In the genomic region with DNA sequence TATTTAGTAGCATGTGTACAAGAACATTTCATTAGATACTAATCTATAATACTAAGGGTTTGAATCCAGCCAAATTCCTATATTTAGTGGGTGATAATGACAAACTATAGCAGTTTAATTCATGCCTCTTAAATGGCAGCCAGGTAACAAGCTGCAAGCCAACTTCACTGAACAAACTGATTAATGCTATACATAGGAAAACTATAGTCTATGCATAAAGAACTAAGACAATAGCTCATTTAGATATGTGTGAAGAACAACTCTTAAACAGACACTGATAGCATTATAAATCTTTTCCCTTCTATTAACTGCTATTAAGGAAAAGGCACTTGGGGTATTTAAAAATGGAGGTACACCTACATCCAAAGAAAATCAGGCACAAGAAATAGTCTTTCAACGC, we compare ENCODE assay signal across 19 cellular contexts. TPM values are rescaled to one million over a fixed set of nuclear protein-coding genes. Genes with fewer than 3 reads are reported as not detected.
DNase-seq lines count a peak whose midpoint lies in the region; ATAC-seq and TF ChIP-seq lines count a peak whose summit lies in the region.
"Had no signal": no experiment of that assay in that cellular context is flagged by ENCODE, and none has a peak within 500 bp of the region (broad histone marks: within the 10 kb centered on the region; RNA-seq: fewer than 3 reads in every experiment).

No MANE protein-coding gene starts in this region.

- no peak for TF ChIP-seq EP300 in sigmoid colon (IDR thresholded peaks at IDR 0.05)

- H3K27me3 ChIP-seq in left ventricle myocardium inferior (ENCODE audit: low read depth) (no peaks in the 10 kb centered on the region), dorsolateral prefrontal cortex (no peaks in the 10 kb centered on the region), psoas muscle (ENCODE audit: insufficient read depth in 3 of 3, low read length in 2 of 3) (no peaks in the 10 kb centered on the region), thyroid gland (no peaks in the 10 kb centered on the region), sigmoid colon (no peaks in the 10 kb centered on the region)
- H3K27me3 ChIP-seq: BE2C had no signal

- H3K27ac ChIP-seq in left ventricle myocardium inferior (replicated peaks): peak overlapping the region; percentile 95
- peak overlapping the region in 57 of 59 donors; percentile 45 to 97 (median 91) for H3K27ac ChIP-seq in dorsolateral prefrontal cortex
- H3K27ac ChIP-seq in psoas muscle: peak overlapping the region; percentile 92
- peak overlapping the region; percentile 86 to 96 (median 94) for H3K27ac ChIP-seq in thyroid gland
- no peak overlapping the region for H3K27ac ChIP-seq in sigmoid colon

- H3K4me1 ChIP-seq in left ventricle myocardium inferior (peaks cover 84% of the 10 kb centered on the region), psoas muscle (peaks cover 71% of the 10 kb centered on the region), thyroid gland (peaks cover 44 to 66% of the 10 kb centered on the region in 2 donors), sigmoid colon (peaks cover 0 to 49% (median 44%) of the 10 kb centered on the region in 4 donors)

- H3K9me3 ChIP-seq in left ventricle myocardium inferior (replicated peaks): no peaks in the 10 kb centered on the region
- H3K9me3 ChIP-seq in psoas muscle: no peaks in the 10 kb centered on the region
- no peaks in the 10 kb centered on the region for H3K9me3 ChIP-seq in thyroid gland
- no peaks in the 10 kb centered on the region for H3K9me3 ChIP-seq in sigmoid colon
- H3K9me3 ChIP-seq: BE2C had no signal

- DNase-seq in left ventricle myocardium inferior (no peak), Right ventricle myocardium inferior (ENCODE audit: missing footprints) (no peak), dorsolateral prefrontal cortex (no peak), psoas muscle (no peak), thyroid gland (no peak), sigmoid colon (no peak)
- DNase-seq: BE2C; CD4-positive, CD25-positive, alpha-beta regulatory T cell; COR-L47; DMS 273 treated with DMSO at 0.1 percent for 48 hours; DND-41; MM.1S; NCI-H1436 treated with DMSO at 0.1 percent for 48 hours; NCI-H2171 treated with DMSO at 0.1 percent for 48 hours; NCI-H446; NCI-H69; SHP77 had no signal

- peak overlapping the region; percentile 35 for H3K4me3 ChIP-seq in left ventricle myocardium inferior
- peak overlapping the region in 43 of 59 donors; percentile 21 to 69 (median 46) for H3K4me3 ChIP-seq in dorsolateral prefrontal cortex
- H3K4me3 ChIP-seq in psoas muscle: peak overlapping the region; percentile 71
- H3K4me3 ChIP-seq in thyroid gland (replicated peaks in 1 of 3): no peak overlapping the region
- H3K4me3 ChIP-seq in sigmoid colon: no peak overlapping the region

- intact Hi-C loops in left ventricle myocardium inferior (cut with micrococcal nuclease) (no loop called here), Right ventricle myocardium inferior (cut with DNase I) (loop anchor here (5.0 to 10.0 kb wide), 2 partner anchors 59 to 308 kb away; no protein-coding TSS in a partner anchor), dorsolateral prefrontal cortex (cut with DNase I) (loop anchor here in 1 of 2 donors (5.0 kb wide), 1 partner anchor 59 kb away; no protein-coding TSS in a partner anchor), psoas muscle (cut with DNase I) (loop anchor here in 1 of 2 donors (10.0 kb wide), 1 partner anchor 338 kb away; the partner anchor contains the start of gene SLC25A4), thyroid gland (cut with DNase I) (no loop called here), sigmoid colon (cut with DNase I) (no loop called here)

- TF ChIP-seq POLR2A in thyroid gland (IDR thresholded peaks at IDR 0.05) (no peak), sigmoid colon (IDR thresholded peaks at IDR 0.05) (no peak)

- 74 to 84% (median 80%) methylated on average over 1 of the region's 1 CpG for WGBS in psoas muscle, 3 donors
- WGBS in thyroid gland, 2 donors: 86 to 98% methylated on average over 1 of the region's 1 CpG
- WGBS in sigmoid colon, 2 donors: 91% methylated on average over 1 of the region's 1 CpG

- TF ChIP-seq CTCF in left ventricle myocardium inferior (IDR thresholded peaks at IDR 0.05; ENCODE audit: borderline replicate concordance) (no peak), dorsolateral prefrontal cortex (IDR thresholded peaks at IDR 0.05 in 54 of 56, conservative IDR thresholded peaks at IDR 0.05 in 2 of 56; ENCODE audit: low read depth in 1 of 56, partially characterized antibody in 56 of 56) (no peak), psoas muscle (IDR thresholded peaks at IDR 0.05) (no peak), thyroid gland (IDR thresholded peaks at IDR 0.05) (no peak), sigmoid colon (IDR thresholded peaks at IDR 0.05) (no peak)

- ATAC-seq in Right ventricle myocardium inferior (no peak), psoas muscle (no peak), HG02884 (IDR thresholded peaks at IDR 0.05; ENCODE audit: unreplicated experiment) (no peak), GM21825 (IDR thresholded peaks at IDR 0.05; ENCODE audit: unreplicated experiment) (no peak)

- peaks cover 17% of the 10 kb centered on the region for H3K36me3 ChIP-seq in left ventricle myocardium inferior
- H3K36me3 ChIP-seq in psoas muscle (ENCODE audit: insufficient read depth in 1 of 2, low read depth in 1 of 2): peaks cover 5 to 15% of the 10 kb centered on the region in 2 donors
- no peaks in the 10 kb centered on the region for H3K36me3 ChIP-seq in thyroid gland
- H3K36me3 ChIP-seq in sigmoid colon: no peaks in the 10 kb centered on the region
- H3K36me3 ChIP-seq: BE2C had no signal

RNA-seq across cellular contexts. Expression of gene ACSL1, which starts 19.1 kb away (rescaled TPM):
- 316 TPM for total RNA-seq in left ventricle myocardium inferior
- total RNA-seq in Right ventricle myocardium inferior: 445 TPM
- total RNA-seq in dorsolateral prefrontal cortex: 100 to 1,000 TPM in 4 of 120 experiments, 10 to 100 TPM in 116; 24.4 to 144 (median 53.4) TPM
- total RNA-seq in psoas muscle: 1,000 to 10,000 TPM in 2 of 4 donors, 100 to 1,000 TPM in 2; 257 to 1,392 (median 704) TPM
- polyA plus RNA-seq in psoas muscle: 1,000 to 10,000 TPM in 1 of 3 donors, 100 to 1,000 TPM in 2; 435 to 1,333 (median 781) TPM
- 100 to 1,000 TPM in 2 of 4 donors, 10 to 100 TPM in 2; 78.2 to 163 (median 112) TPM for total RNA-seq in thyroid gland
- 100 to 1,000 TPM in 2 of 4 donors, 10 to 100 TPM in 2; 37.8 to 118 (median 72.3) TPM for total RNA-seq in sigmoid colon
- polyA plus RNA-seq in sigmoid colon: 100 to 1,000 TPM in 1 of 3 donors, 10 to 100 TPM in 2; 31.7 to 121 (median 57.1) TPM

Comparison
In these comparisons a context has a peak if more than half of its experiments do, and no peak if none do; other contexts are left out.
1. H3K27ac ChIP-seq: peak in left ventricle myocardium inferior (single experiment), dorsolateral prefrontal cortex (57 of 59), psoas muscle (single experiment) and thyroid gland (3 of 3); none in sigmoid colon (0 of 4).
2. H3K4me3 ChIP-seq: peak in left ventricle myocardium inferior (single experiment), dorsolateral prefrontal cortex (43 of 59) and psoas muscle (single experiment); none in thyroid gland (0 of 3) and sigmoid colon (0 of 4).